ENCODE assay signal across 24 cellular contexts in the genomic region with DNA sequence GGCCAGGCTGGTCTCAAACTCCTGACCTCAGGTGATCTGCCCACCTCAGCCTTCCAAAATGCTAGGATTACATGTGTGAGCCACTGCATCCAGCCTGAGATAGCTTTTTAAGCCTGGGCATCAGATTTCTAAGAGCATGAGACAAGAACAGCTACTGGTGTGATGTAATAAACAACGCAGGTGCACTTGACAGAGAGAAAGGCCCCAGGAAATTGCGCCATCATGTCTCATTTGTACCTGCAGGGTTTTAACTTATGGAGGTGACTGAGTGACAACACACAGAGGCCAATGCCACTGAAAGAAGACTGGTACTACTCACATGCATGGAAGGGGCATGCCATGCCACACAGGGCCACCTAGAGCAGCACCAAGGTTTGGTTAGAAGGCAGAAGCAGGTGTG.
DNase-seq lines count a peak whose midpoint lies in the region; ATAC-seq, FAIRE-seq and TF ChIP-seq lines count a peak whose summit lies in the region.
"Had no signal": no experiment of that assay in that cellular context is flagged by ENCODE, and none has a peak within 500 bp of the region (broad histone marks: within the 10 kb centered on the region; RNA-seq: fewer than 3 reads in every experiment).

No MANE protein-coding gene starts in this region.

- TF ChIP-seq CTCF in HepG2 (CRISPR knock-in tag; IDR thresholded peaks at IDR 0.05) (no peak), right lobe of liver (IDR thresholded peaks at IDR 0.05) (no peak), hepatocyte (IDR thresholded peaks at IDR 0.05; ENCODE audit: poor library complexity) (no peak)

- POLR2A ChIA-PET in HepG2 (lab: Yijun Ruan, JAX), result no interaction called here

- no peaks in the 10 kb centered on the region for H3K9me2 ChIP-seq in hepatocyte (replicated peaks; ENCODE audit: insufficient read depth)
- H3K9me2 ChIP-seq: SK-N-SH had no signal

- peaks cover 2 to 24% of the 10 kb centered on the region in 2 experiments; a peak in 2 of 5 replicates for H3K27me3 ChIP-seq in HepG2 (ENCODE audit: control insufficient read depth in 1 of 2, insufficient read depth in 2 of 2, low read length in 2 of 2)
- H3K27me3 ChIP-seq in right lobe of liver, result no peaks in the 10 kb centered on the region
- no peaks in the 10 kb centered on the region for H3K27me3 ChIP-seq in hepatocyte
- H3K27me3 ChIP-seq: MG63 had no signal

- H3K79me2 ChIP-seq in HepG2 (ENCODE audit: insufficient read depth, low read length) (no peaks in the 10 kb centered on the region), hepatocyte (no peaks in the 10 kb centered on the region)

- TF ChIP-seq RAD21 in HepG2 (CRISPR knock-in tag; IDR thresholded peaks at IDR 0.05), result no peak

- H3K9me3 ChIP-seq in HepG2 (ENCODE audit: low read length) (no peaks in the 10 kb centered on the region), right lobe of liver (no peaks in the 10 kb centered on the region), hepatocyte (ENCODE audit: low read depth) (no peaks in the 10 kb centered on the region)
- H3K9me3 ChIP-seq: MG63, SK-N-SH had no signal

- no peaks in the 10 kb centered on the region for H3K4me1 ChIP-seq in HepG2 (ENCODE audit: insufficient read depth, low read length)
- H3K4me1 ChIP-seq in right lobe of liver, result no peaks in the 10 kb centered on the region
- H3K4me1 ChIP-seq in hepatocyte (ENCODE audit: insufficient read depth), result peaks cover 5% of the 10 kb centered on the region

- CTCF ChIA-PET in HepG2 (lab: Yijun Ruan, JAX; ENCODE audit: low intra/inter-chr PET ratio, low total read pairs), result no interaction called here

- no peak overlapping the region for H3K4me3 ChIP-seq in HepG2 (replicated peaks in 1 of 3; ENCODE audit: insufficient read depth in 1 of 3, low read depth in 2 of 3, low read length in 3 of 3)
- H3K4me3 ChIP-seq in right lobe of liver, result no peak overlapping the region
- H3K4me3 ChIP-seq in hepatocyte, result no peak overlapping the region
- H3K4me3 ChIP-seq: MG63 had no signal

- H3K9ac ChIP-seq in HepG2 (ENCODE audit: insufficient read depth, low read depth, low read length), result no peak overlapping the region
- H3K9ac ChIP-seq: SK-N-SH had no signal

- no peak for FAIRE-seq in HepG2 (lab: Jason Lieb, UNC)
- FAIRE-seq: GM12892 had no signal

- in situ Hi-C loops in HepG2 (cut with HindIII; ENCODE audit: extremely low pct_ligation_motif_present, low pct_unique_long_range_greater_than_20kb), result no loop called here

- no peak overlapping the region for H2AFZ ChIP-seq in HepG2 (ENCODE audit: low read length)
- H2AFZ ChIP-seq in hepatocyte, result no peak overlapping the region

- WGBS in HepG2 (ENCODE audit: low lambda C conversion rate), result 18% methylated on average over 2 of the region's 2 CpGs
- WGBS in right lobe of liver (ENCODE audit: insufficient coverage, low coverage, low lambda C conversion rate, missing lambda C conversion rate), result no CpG with 5 or more reads among the region's 2 CpGs
- WGBS in hepatocyte (ENCODE audit: low lambda C conversion rate, missing lambda C conversion rate), result 93% methylated on average over 2 of the region's 2 CpGs

- DNase-seq in DMS153 (lab: John Stamatoyannopoulos, UW) (peak; percentile 62), DMS153 treated with DMSO at 0.1 percent for 48 hours (lab: John Stamatoyannopoulos, UW; ENCODE audit: unreplicated experiment) (no peak), HepG2 (ENCODE audit: low spot score) (no peak), right lobe of liver (no peak), islet precursor cell (peak; percentile 21), hepatocyte (ENCODE audit: low spot score) (no peak)
- no peak for DNase-seq in activated effector memory CD4-positive, alpha-beta T cell treated with anti-CD3 and anti-CD28 coated beads, Interleukin-2, amount 50 U/mL, for 16 hours
- DNase-seq: CD8-positive, alpha-beta memory T cell; DMS 273 treated with DMSO at 0.1 percent for 48 hours; DND-41; GOT3; HCEC 1CT; KBM-7; MG63; NCI-H1105 treated with DMSO at 0.1 percent for 48 hours; NCI-H1694; NCI-H2081 treated with DMSO at 0.1 percent for 48 hours; NCI-H2227 treated with DMSO at 0.1 percent for 48 hours; NCI-H748 treated with DMSO at 0.1 percent for 48 hours; NK-92 treated with Interleukin-12 subunit alpha and Interleukin-12 subunit beta, amount 100 ng/mL, for 24 hours; PC-3; SK-N-SH had no signal

- TF ChIP-seq EP300 in HepG2 (IDR thresholded peaks at IDR 0.05; ENCODE audit: low read depth in 2 of 2, low read length in 2 of 2) (no peak), HepG2 (CRISPR knock-in tag; IDR thresholded peaks at IDR 0.05; ENCODE audit: borderline replicate concordance) (no peak)

- H3K4me2 ChIP-seq in HepG2 (ENCODE audit: low read depth, low read length) (no peak overlapping the region), hepatocyte (no peak overlapping the region)
- H3K4me2 ChIP-seq: SK-N-SH had no signal

- TF ChIP-seq POLR2A in HepG2 (IDR thresholded peaks at IDR 0.05; ENCODE audit: insufficient read depth in 1 of 2, low read depth in 2 of 2, low read length in 2 of 2), result no peak
- TF ChIP-seq POLR2A in right lobe of liver (IDR thresholded peaks at IDR 0.05), result no peak

- H3K27ac ChIP-seq in HepG2 (ENCODE audit: extremely low read length, insufficient read depth, low read length) (no peak overlapping the region), right lobe of liver (no peak overlapping the region), hepatocyte (no peak overlapping the region)
- H3K27ac ChIP-seq: 22Rv1 had no signal

- BruUV-seq in HepG2 (replicated peaks; lab: Mats Ljungman, UMichigan), result no TSS peak

- H3K36me3 ChIP-seq in HepG2 (replicated peaks in 1 of 2; ENCODE audit: control insufficient read depth in 1 of 2, insufficient read depth in 2 of 2, low read length in 2 of 2) (no peaks in the 10 kb centered on the region), right lobe of liver (no peaks in the 10 kb centered on the region), hepatocyte (replicated peaks; ENCODE audit: insufficient read depth, low read depth) (no peaks in the 10 kb centered on the region)
- H3K36me3 ChIP-seq: MG63 had no signal

- ATAC-seq in HepG2 (no peak), right lobe of liver (no peak)
- ATAC-seq: PC-3 had no signal

- intact Hi-C loops in HepG2 (cut with micrococcal nuclease; ENCODE audit: unreplicated experiment) (no loop called here), right lobe of liver (cut with DNase I) (no loop called here)

- H4K20me1 ChIP-seq in HepG2 (ENCODE audit: insufficient read depth, low read length) (no peaks in the 10 kb centered on the region), hepatocyte (ENCODE audit: insufficient read depth, poor library complexity, severe bottlenecking) (no peaks in the 10 kb centered on the region)

TF ChIP-seq in HepG2, 621 proteins besides CTCF, POLR2A, EP300 and RAD21:
- TF ChIP-seq CEBPB (IDR thresholded peaks at IDR 0.05; ENCODE audit: borderline replicate concordance, low read depth, low read length) (peak; percentile 39; the same call in 1 of the 2 replicates), TBX3 (IDR thresholded peaks at IDR 0.05; ENCODE audit: borderline replicate concordance) (no peak)

Comparison
In these comparisons a context has a peak if more than half of its experiments do, and no peak if none do; other contexts are left out.
1. DNase-seq: peak in DMS153 (single experiment) and islet precursor cell (single experiment); none in DMS153 treated with DMSO at 0.1 percent for 48 hours (single experiment), HepG2 (single experiment), right lobe of liver (0 of 3), activated effector memory CD4-positive, alpha-beta T cell treated with anti-CD3 and anti-CD28 coated beads, Interleukin-2, amount 50 U/mL, for 16 hours (single experiment) and hepatocyte (single experiment).